8 cellular contexts compared by ENCODE assay signal in the genomic region with DNA sequence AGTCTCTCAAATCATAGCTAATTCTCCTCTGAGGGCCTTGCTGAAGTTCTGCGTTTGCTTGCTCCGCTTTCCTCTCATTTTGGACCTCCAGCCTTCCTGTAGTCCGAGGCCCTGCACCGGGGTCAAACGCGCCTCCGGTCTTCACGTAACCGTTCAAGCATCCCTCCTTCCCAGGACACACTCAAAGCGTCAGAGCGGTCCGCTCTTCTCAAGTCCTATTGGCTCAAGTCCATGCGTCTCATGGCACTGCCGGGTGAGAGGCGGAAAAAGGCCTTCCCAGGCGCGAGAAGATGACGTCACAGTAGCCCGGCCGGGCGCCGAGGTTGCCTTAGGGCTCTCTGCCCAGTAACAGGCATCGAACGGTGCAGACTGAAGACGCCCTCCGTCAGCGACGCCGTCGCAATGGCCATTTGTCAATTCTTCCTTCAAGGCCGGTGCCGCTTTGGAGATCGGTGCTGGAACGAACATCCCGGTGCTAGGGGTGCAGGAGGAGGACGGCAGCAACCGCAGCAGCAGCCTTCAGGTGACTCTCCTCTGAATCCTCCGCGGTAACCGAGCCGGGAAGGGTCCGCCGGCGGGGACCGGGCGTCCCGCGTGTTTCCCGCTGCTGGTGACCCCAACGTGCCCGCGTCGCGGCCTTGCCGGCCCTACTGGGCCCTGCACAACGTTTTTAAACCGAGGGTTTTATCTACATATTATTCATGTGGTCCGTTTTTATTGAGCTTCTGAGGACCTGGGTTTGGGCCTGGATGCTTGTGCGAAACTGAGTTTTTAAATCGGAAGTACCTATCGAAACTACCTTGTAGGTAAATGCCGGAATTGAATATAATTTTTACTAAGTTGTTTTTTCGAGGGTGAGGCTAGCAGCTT. TPM values are rescaled to one million over a fixed set of nuclear protein-coding genes. Genes with fewer than 3 reads are reported as not detected.
DNase-seq lines count a peak whose midpoint lies in the region; ATAC-seq, FAIRE-seq and TF ChIP-seq lines count a peak whose summit lies in the region.

A gene with protein sequence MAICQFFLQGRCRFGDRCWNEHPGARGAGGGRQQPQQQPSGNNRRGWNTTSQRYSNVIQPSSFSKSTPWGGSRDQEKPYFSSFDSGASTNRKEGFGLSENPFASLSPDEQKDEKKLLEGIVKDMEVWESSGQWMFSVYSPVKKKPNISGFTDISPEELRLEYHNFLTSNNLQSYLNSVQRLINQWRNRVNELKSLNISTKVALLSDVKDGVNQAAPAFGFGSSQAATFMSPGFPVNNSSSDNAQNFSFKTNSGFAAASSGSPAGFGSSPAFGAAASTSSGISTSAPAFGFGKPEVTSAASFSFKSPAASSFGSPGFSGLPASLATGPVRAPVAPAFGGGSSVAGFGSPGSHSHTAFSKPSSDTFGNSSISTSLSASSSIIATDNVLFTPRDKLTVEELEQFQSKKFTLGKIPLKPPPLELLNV (plus strand): TSS at position 365 of the 870 bp plus-strand sequence. CDS start 38 bp downstream, at position 403.

- H3K27me3 ChIP-seq in rectal smooth muscle tissue (ENCODE audit: control insufficient read depth, insufficient read depth, low read length) (no peaks in the 10 kb centered on the region), aorta (ENCODE audit: control insufficient read depth in 1 of 2, insufficient read depth in 2 of 2, low read length in 1 of 2) (no peaks in the 10 kb centered on the region)

- TF ChIP-seq CTCF in astrocyte of the cerebellum (IDR thresholded peaks at IDR 0.05; ENCODE audit: low read depth, low read length, missing control alignments): no peak

- H3K27ac ChIP-seq in rectal smooth muscle tissue (ENCODE audit: low read depth, low read length) (peak within 1 kb of the TSS; percentile 91), aorta (ENCODE audit: low read depth in 1 of 2, low read length in 2 of 2) (peak within 1 kb of the TSS; percentile 51 to 78)

- DNase-seq in GM18507 (ENCODE audit: extremely low spot score, insufficient read length, low read depth): peak; percentile 89
- DNase-seq in NCI-H2029 treated with DMSO at 0.1 percent for 48 hours (lab: John Stamatoyannopoulos, UW): peak; percentile 87
- peak; percentile 93 for DNase-seq in T-helper 9 cell
- DNase-seq in astrocyte of the cerebellum (ENCODE audit: low read depth): peak; percentile 98
- DNase-seq in hepatic stellate cell (ENCODE audit: low spot score): peak; percentile 94
- peak; percentile 98 for DNase-seq in aorta

- H3K4me1 ChIP-seq in rectal smooth muscle tissue (ENCODE audit: control insufficient read depth, insufficient read depth, low read length) (no peaks in the 10 kb centered on the region), aorta (ENCODE audit: control insufficient read depth in 1 of 2, insufficient read depth in 2 of 2, low read length in 2 of 2) (no peaks in the 10 kb centered on the region)

- intact Hi-C loops in aorta (cut with DNase I): loop anchor here (2.0 to 5.0 kb wide), 4 partner anchors 65 to 80 kb away; partner anchors contain the start of genes GPNMB (in 2 of the 2) and KLHL7 (in 2 of the 2)

- H3K36me3 ChIP-seq in rectal smooth muscle tissue (ENCODE audit: control insufficient read depth, insufficient read depth, low read length) (no peaks in the 10 kb centered on the region), aorta (ENCODE audit: control insufficient read depth in 1 of 2, insufficient read depth in 2 of 2, low read length in 1 of 2) (no peaks in the 10 kb centered on the region)

- H3K9me3 ChIP-seq in aorta (ENCODE audit: control insufficient read depth, low read length): no peaks in the 10 kb centered on the region

- ATAC-seq in HG02981 (IDR thresholded peaks at IDR 0.05; ENCODE audit: unreplicated experiment) (peak; percentile 95), aorta (ENCODE audit: low FRiP score) (peak; percentile 97)

- peak within 1 kb of the TSS; percentile 79 for H3K9ac ChIP-seq in rectal smooth muscle tissue (ENCODE audit: low read length)

- WGBS in aorta, 2 donors: 0% methylated on average over 63 of the region's 63 CpGs

- H3K4me3 ChIP-seq in astrocyte of the cerebellum (ENCODE audit: low read depth, low read length) (peak within 1 kb of the TSS; percentile 95), rectal smooth muscle tissue (ENCODE audit: low read length) (peak within 1 kb of the TSS; percentile 89), aorta (ENCODE audit: low read length in 2 of 2) (peak within 1 kb of the TSS; percentile 71 to 78)

- in situ Hi-C loops in astrocyte of the cerebellum (cut with HindIII; ENCODE audit: low sequenced_read_pairs): no loop called here

- peak; percentile 99 for FAIRE-seq in GM18507 (lab: Jason Lieb, UNC)

RNA-seq across cellular contexts. Expression of the gene that starts here (rescaled TPM):
- total RNA-seq in aorta: 10 to 100 TPM; 27.1 to 34.9 TPM
- 10 to 100 TPM; 21.2 to 31.3 TPM for polyA plus RNA-seq in aorta

Comparison
In these comparisons a context has a peak if more than half of its experiments do, and no peak if none do; other contexts are left out.
1. Peak in every context shown above with its lines: DNase-seq, ATAC-seq, H3K4me3 ChIP-seq and H3K27ac ChIP-seq.